ENCODE assay signal across 32 cellular contexts in genomic region chr6:92469429-92469828, GRCh38.
DNase-seq lines count a peak whose midpoint lies in the region; ATAC-seq and TF ChIP-seq lines count a peak whose summit lies in the region.
"Had no signal": no experiment of that assay in that cellular context is flagged by ENCODE, and none has a peak within 500 bp of the region (broad histone marks: within the 10 kb centered on the region; RNA-seq: fewer than 3 reads in every experiment).

No MANE protein-coding gene starts in this region.

- H3K4me3 ChIP-seq in BE2C (ENCODE audit: low read depth, low read length) (peak overlapping the region; percentile 8; the same call in 1 of the 2 replicates), SK-N-SH (ENCODE audit: low read depth in 2 of 2, low read length in 1 of 2) (no peak overlapping the region)
- H3K4me3 ChIP-seq: A549; BLaER1; BLaER1 treated with 17β-estradiol and CSF1 and Interleukin-3, amounts not matched to agents 10 nM and 100 nM had no signal

- no peak for TF ChIP-seq RAD21 in SK-N-SH (IDR thresholded peaks at IDR 0.05; ENCODE audit: low read length)

- no peak for ATAC-seq in SK-N-SH treated with all-trans-retinoic acid at 6 μM for 48 hours
- ATAC-seq: A549; CD8-positive, alpha-beta T cell had no signal

- peak in 1 of 2 experiments; percentile 55; a peak in 1 of 4 replicates for TF ChIP-seq EP300 in SK-N-SH (IDR thresholded peaks at IDR 0.05; ENCODE audit: borderline replicate concordance in 1 of 2, low read depth in 1 of 2, low read length in 1 of 2)

- TF ChIP-seq CTCF in BE2C (IDR thresholded peaks at IDR 0.05; ENCODE audit: low read depth, low read length) (peak; percentile 22), SK-N-SH (IDR thresholded peaks at IDR 0.05) (no peak)

- no peaks in the 10 kb centered on the region for H3K9me3 ChIP-seq in BE2C
- H3K9me3 ChIP-seq in SK-N-SH: no peaks in the 10 kb centered on the region
- H3K9me3 ChIP-seq: A549, BLaER1, Caco-2 had no signal

- CTCF ChIA-PET in SK-N-SH (lab: Yijun Ruan, JAX): no interaction called here

- no peak overlapping the region for H3K4me2 ChIP-seq in SK-N-SH
- H3K4me2 ChIP-seq: A549; BLaER1; BLaER1 treated with 17β-estradiol and CSF1 and Interleukin-3, amounts not matched to agents 10 nM and 100 nM had no signal

- no peaks in the 10 kb centered on the region for H3K79me2 ChIP-seq in SK-N-SH (ENCODE audit: insufficient read depth)

- 3% methylated on average over 3 of the region's 3 CpGs for WGBS in SK-N-SH (ENCODE audit: low lambda C conversion rate)

- no peak overlapping the region for H3K27ac ChIP-seq in SK-N-SH (ENCODE audit: low read depth in 2 of 2, low read length in 1 of 2)
- H3K27ac ChIP-seq: 22Rv1; A549; BLaER1; BLaER1 treated with 17β-estradiol and CSF1 and Interleukin-3, amounts not matched to agents 10 nM and 100 nM; C4-2B had no signal

- POLR2A ChIA-PET in SK-N-SH (lab: Yijun Ruan, JAX): no interaction called here

- DNase-seq in BE2C (peak; percentile 50), SK-N-DZ (ENCODE audit: low spot score) (peak; percentile 71), SK-N-SH (no peak), NCI-H526 (lab: John Stamatoyannopoulos, UW) (no peak), kidney glomerular epithelial cell (lab: John Stamatoyannopoulos, UW) (no peak), ureter (ENCODE audit: low spot score) (no peak)
- DNase-seq in stimulated activated CD4-positive, alpha-beta T cell treated with anti-CD3 and anti-CD28 coated beads, Interleukin-12 subunit alpha, Interleukin-12 subunit beta, amount 100 ng/mL, for 4 hours: no peak
- DNase-seq: 8988T; ACHN; AML-193; C1 segment of cervical spinal cord; Caco-2; Calu3; CD4-positive, alpha-beta memory T cell; CD4-positive, alpha-beta T cell; CD4-positive, CD25-positive, alpha-beta regulatory T cell; CD8-positive, alpha-beta memory T cell; CD8-positive, alpha-beta T cell; COR-L47; DMS 273 treated with DMSO at 0.1 percent for 48 hours; DMS153; DMS53; DMS79; DMS79 treated with DMSO at 0.1 percent for 48 hours; DND-41; EL had no signal

- H3K9me2 ChIP-seq in SK-N-SH: no peaks in the 10 kb centered on the region

- no peaks in the 10 kb centered on the region for H3K36me3 ChIP-seq in BE2C
- H3K36me3 ChIP-seq in SK-N-SH (replicated peaks in 1 of 2; ENCODE audit: control insufficient read depth in 1 of 2, insufficient read depth in 2 of 2, low read length in 1 of 2): no peaks in the 10 kb centered on the region
- H3K36me3 ChIP-seq: BLaER1; BLaER1 treated with 17β-estradiol and CSF1 and Interleukin-3, amounts not matched to agents 10 nM and 100 nM had no signal

- H2AFZ ChIP-seq in SK-N-SH (ENCODE audit: low read depth): no peak overlapping the region

- no peaks in the 10 kb centered on the region for H4K20me1 ChIP-seq in SK-N-SH (ENCODE audit: insufficient read depth)
- H4K20me1 ChIP-seq: BLaER1; BLaER1 treated with 17β-estradiol and CSF1 and Interleukin-3, amounts not matched to agents 10 nM and 100 nM had no signal

- no peaks in the 10 kb centered on the region for H3F3A ChIP-seq in SK-N-SH (replicated peaks; ENCODE audit: insufficient read depth)

- H3K4me1 ChIP-seq in BE2C: peaks cover 17% of the 10 kb centered on the region
- no peaks in the 10 kb centered on the region; a peak in 1 of 4 replicates for H3K4me1 ChIP-seq in SK-N-SH (ENCODE audit: control insufficient read depth in 1 of 2, insufficient read depth in 2 of 2, low read depth in 1 of 2, low read length in 1 of 2)
- H3K4me1 ChIP-seq: A549; BLaER1; BLaER1 treated with 17β-estradiol and CSF1 and Interleukin-3, amounts not matched to agents 10 nM and 100 nM; Caco-2 had no signal

- H3K9ac ChIP-seq in SK-N-SH: no peak overlapping the region
- H3K9ac ChIP-seq: BLaER1; BLaER1 treated with 17β-estradiol and CSF1 and Interleukin-3, amounts not matched to agents 10 nM and 100 nM had no signal

- H3K27me3 ChIP-seq in BE2C (no peaks in the 10 kb centered on the region), SK-N-SH (ENCODE audit: insufficient read depth) (no peaks in the 10 kb centered on the region)
- H3K27me3 ChIP-seq: BLaER1; BLaER1 treated with 17β-estradiol and CSF1 and Interleukin-3, amounts not matched to agents 10 nM and 100 nM had no signal

TF ChIP-seq in SK-N-SH, 30 proteins besides CTCF, POLR2A, EP300 and RAD21:
- TF ChIP-seq NRF1 (IDR thresholded peaks at IDR 0.05; ENCODE audit: low read depth, low read length) (no peak), RCOR1 (IDR thresholded peaks at IDR 0.05; ENCODE audit: low read length) (peak; percentile 40; the same call in 1 of the 2 replicates)
TF ChIP-seq in SK-N-SH: peak in this region for 1.

TF ChIP-seq in SK-N-SH treated with all-trans-retinoic acid at 6 μM for 48 hours, 23 proteins besides CTCF, POLR2A, EP300 and RAD21 (continues in another document):
- TF ChIP-seq CSRNP3 (CRISPR knock-in tag; IDR thresholded peaks at IDR 0.05): no peak
- TF ChIP-seq CREB5 (CRISPR knock-in tag; IDR thresholded peaks at IDR 0.05; ENCODE audit: low read depth): peak; percentile 41; the same call in 1 of the 2 replicates
- no peak for TF ChIP-seq ZNF70 (CRISPR knock-in tag; IDR thresholded peaks at IDR 0.05)
- TF ChIP-seq TSHZ2 (CRISPR knock-in tag; IDR thresholded peaks at IDR 0.05): peak; percentile 79
- TF ChIP-seq GLIS3 (CRISPR knock-in tag; IDR thresholded peaks at IDR 0.05): 0 out of 2 replicates have a peak, but pooled peaks have one; percentile 36
- TF ChIP-seq ZC3H10 (CRISPR knock-in tag; IDR thresholded peaks at IDR 0.05): no peak
- TF ChIP-seq BACH2 (CRISPR knock-in tag; IDR thresholded peaks at IDR 0.05; ENCODE audit: borderline replicate concordance): no peak
- no peak for TF ChIP-seq ZNF565 (CRISPR knock-in tag; conservative IDR thresholded peaks at IDR 0.05; ENCODE audit: low read depth)
- TF ChIP-seq ARNTL (CRISPR knock-in tag; IDR thresholded peaks at IDR 0.05; ENCODE audit: borderline replicate concordance, low read depth): no peak
- no peak for TF ChIP-seq OSR1 (CRISPR knock-in tag; IDR thresholded peaks at IDR 0.05)
- peak; percentile 86 for TF ChIP-seq ISL1 (CRISPR knock-in tag; IDR thresholded peaks at IDR 0.05)
- no peak for TF ChIP-seq PATZ1 (CRISPR knock-in tag; IDR thresholded peaks at IDR 0.05; ENCODE audit: borderline replicate concordance)

Comparison
In these comparisons a context has a peak if more than half of its experiments do, and no peak if none do; other contexts are left out.
1. DNase-seq: peak in BE2C (single experiment) and SK-N-DZ (single experiment); none in SK-N-SH (single experiment), NCI-H526 (0 of 2), kidney glomerular epithelial cell (single experiment), ureter (single experiment) and stimulated activated CD4-positive, alpha-beta T cell treated with anti-CD3 and anti-CD28 coated beads, Interleukin-12 subunit alpha, Interleukin-12 subunit beta, amount 100 ng/mL, for 4 hours (single experiment).